29 cellular contexts compared by ENCODE assay signal in genomic region chr16:24781256-24781655, GRCh38.
"Had no signal": no experiment of that assay in that cellular context is flagged by ENCODE, and none has a peak within 500 bp of the region (broad histone marks: within the 10 kb centered on the region; RNA-seq: fewer than 3 reads in every experiment).

No MANE protein-coding gene starts in this region.

- DNase-seq: activated B cell treated with CpG ODN at 0.5 μM for 24 hours; activated CD4-positive, alpha-beta memory T cell treated with anti-CD3 and anti-CD28 coated beads, Interleukin-2, amount 10 ng/mL, durations not matched to agents 7 days and 5 days; activated CD4-positive, alpha-beta T cell treated with anti-CD3 and anti-CD28 coated beads for 1 hour; activated CD4-positive, alpha-beta T cell treated with anti-CD3 and anti-CD28 coated beads, Interleukin-2, amount 50 U/mL, for 1 hour; activated effector memory CD4-positive, alpha-beta T cell treated with anti-CD3 and anti-CD28 coated beads, Interleukin-2, amount 50 U/mL, for 16 hours; activated naive CD4-positive, alpha-beta T cell treated with Interleukin-2 at 50 U/mL for 16 hours; activated naive CD8-positive, alpha-beta T cell treated with anti-CD3 and anti-CD28 coated beads for 36 hours; activated T-cell treated with anti-CD3 and anti-CD28 coated beads for 4 hours; brain microvascular endothelial cell; MG63; MV-4-11; NCI-H1092 treated with DMSO at 0.1 percent for 48 hours; NCI-H1417 treated with DMSO at 0.1 percent for 48 hours; NCI-H1694; NCI-H2029; NCI-H2107; NCI-H2171 treated with DMSO at 0.1 percent for 48 hours; NCI-H226; NCI-H526; NCI-H82; OCI-M1; RPMI8226; SHP77; SW 1271; T1000 had no signal

- H3K27ac ChIP-seq: brain microvascular endothelial cell, cardiac muscle cell, SJSA1 had no signal

- H3K27me3 Mint-ChIP-seq: activated B cell treated with CpG ODN at 0.5 μM for 24 hours; activated CD4-positive, alpha-beta memory T cell treated with anti-CD3 and anti-CD28 coated beads, Interleukin-2, amount 10 ng/mL, durations not matched to agents 7 days and 5 days; activated naive CD8-positive, alpha-beta T cell treated with anti-CD3 and anti-CD28 coated beads for 36 hours had no signal

- H3K4me1 ChIP-seq: SJSA1 had no signal

- H3K9me3 ChIP-seq: MG63, SJSA1 had no signal

- H3K4me3 Mint-ChIP-seq: activated B cell treated with CpG ODN at 0.5 μM for 24 hours; activated CD4-positive, alpha-beta memory T cell treated with anti-CD3 and anti-CD28 coated beads, Interleukin-2, amount 10 ng/mL, durations not matched to agents 7 days and 5 days; activated naive CD8-positive, alpha-beta T cell treated with anti-CD3 and anti-CD28 coated beads for 36 hours had no signal

- H3K27me3 ChIP-seq: brain microvascular endothelial cell, cardiac muscle cell, MG63, SJSA1 had no signal

- H3K9me3 Mint-ChIP-seq: activated B cell treated with CpG ODN at 0.5 μM for 24 hours; activated CD4-positive, alpha-beta memory T cell treated with anti-CD3 and anti-CD28 coated beads, Interleukin-2, amount 10 ng/mL, durations not matched to agents 7 days and 5 days; activated naive CD8-positive, alpha-beta T cell treated with anti-CD3 and anti-CD28 coated beads for 36 hours had no signal

- H3K4me1 Mint-ChIP-seq: activated B cell treated with CpG ODN at 0.5 μM for 24 hours; activated CD4-positive, alpha-beta memory T cell treated with anti-CD3 and anti-CD28 coated beads, Interleukin-2, amount 10 ng/mL, durations not matched to agents 7 days and 5 days had no signal

- H3K27ac Mint-ChIP-seq: activated B cell treated with CpG ODN at 0.5 μM for 24 hours; activated CD4-positive, alpha-beta memory T cell treated with anti-CD3 and anti-CD28 coated beads, Interleukin-2, amount 10 ng/mL, durations not matched to agents 7 days and 5 days; activated naive CD8-positive, alpha-beta T cell treated with anti-CD3 and anti-CD28 coated beads for 36 hours had no signal

- H3K4me3 ChIP-seq: cardiac muscle cell, MG63, SJSA1 had no signal

- ATAC-seq: Panc1, SK-N-SH treated with all-trans-retinoic acid at 6 μM for 48 hours had no signal
